Comparison of ENCODE assay signal across 9 cellular contexts in the genomic region with DNA sequence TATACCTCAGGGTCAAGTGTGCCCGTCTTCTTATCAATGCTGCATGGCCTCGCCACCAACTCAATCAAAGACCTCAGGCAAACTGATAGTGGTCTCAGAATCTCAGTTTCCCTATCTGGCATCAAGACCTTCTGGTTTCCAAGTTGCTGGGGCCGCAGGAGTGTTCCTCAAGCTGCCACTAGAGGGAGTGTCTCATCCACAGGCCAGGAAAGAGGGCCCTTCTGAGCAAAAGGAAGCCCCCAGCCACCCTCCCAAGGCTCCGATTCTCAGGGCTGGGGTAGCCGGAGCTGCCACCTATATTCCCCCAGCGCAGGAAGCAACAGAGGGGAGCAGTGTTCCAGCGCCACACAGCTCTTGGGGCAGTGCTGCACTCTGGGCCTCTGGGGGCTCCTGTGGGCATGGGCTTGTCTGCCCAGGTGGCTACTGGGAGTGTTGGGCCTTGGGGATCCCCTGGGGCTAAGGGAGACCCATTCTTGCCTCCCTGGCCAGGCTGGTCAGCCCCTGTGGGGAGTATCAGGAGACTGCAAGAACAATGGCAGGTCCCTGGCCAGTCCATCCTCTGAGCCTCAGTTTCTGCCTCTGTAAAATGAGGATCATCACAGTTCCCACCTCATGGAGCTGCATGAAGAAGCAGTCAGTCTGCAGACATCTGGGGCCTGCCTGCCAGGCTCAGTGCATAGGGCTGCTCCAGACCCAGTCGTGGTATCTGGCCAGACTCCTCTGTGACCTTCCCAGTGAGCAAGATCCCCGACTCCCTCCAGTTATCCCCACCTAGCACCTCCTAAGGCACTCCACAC. TPM values are rescaled to one million over a fixed set of nuclear protein-coding genes. Genes with fewer than 3 reads are reported as not detected.
DNase-seq lines count a peak whose midpoint lies in the region; ATAC-seq, FAIRE-seq and TF ChIP-seq lines count a peak whose summit lies in the region.
"Had no signal": no experiment of that assay in that cellular context is flagged by ENCODE, and none has a peak within 500 bp of the region (broad histone marks: within the 10 kb centered on the region; RNA-seq: fewer than 3 reads in every experiment).

No MANE protein-coding gene starts in this region.

- H3K9ac ChIP-seq in HepG2 (ENCODE audit: insufficient read depth, low read depth, low read length), result no peak overlapping the region

- TF ChIP-seq EP300 in HepG2 (IDR thresholded peaks at IDR 0.05; ENCODE audit: low read depth in 2 of 2, low read length in 2 of 2), result no peak
- no peak for TF ChIP-seq EP300 in HepG2 (CRISPR knock-in tag; IDR thresholded peaks at IDR 0.05; ENCODE audit: borderline replicate concordance)

- TF ChIP-seq RAD21 in HepG2 (CRISPR knock-in tag; IDR thresholded peaks at IDR 0.05), result peak; percentile 50; the same call in 1 of the 2 replicates

- H3K9me3 ChIP-seq in DOHH2 (ENCODE audit: control insufficient read depth, insufficient read depth, low read length) (no peaks in the 10 kb centered on the region), HepG2 (ENCODE audit: low read length) (no peaks in the 10 kb centered on the region)

- no peak for TF ChIP-seq POLR2A in HepG2 (IDR thresholded peaks at IDR 0.05; ENCODE audit: insufficient read depth in 1 of 2, low read depth in 2 of 2, low read length in 2 of 2)

- no peaks in the 10 kb centered on the region for H3F3A ChIP-seq in DOHH2 (ENCODE audit: control insufficient read depth, insufficient read depth)

- WGBS in HepG2 (ENCODE audit: low lambda C conversion rate), result 22% methylated on average over 5 of the region's 9 CpGs

- DNase-seq in activated CD4-positive, CD25-positive, alpha-beta regulatory T cell treated with anti-CD3 and anti-CD28 coated beads, Interleukin-2, amount 50 U/mL, for 16 hours (ENCODE audit: low read depth, low spot score), result peak; percentile 25
- DNase-seq in cardiac fibroblast (ENCODE audit: low read depth in 2 of 2) (peak; percentile 61 to 65), HepG2 (ENCODE audit: low spot score) (no peak)
- DNase-seq in stimulated activated CD8-positive, alpha-beta memory T cell treated with anti-CD3 and anti-CD28 coated beads, Interleukin-15, amount 100 ng/mL, for 1 hour (ENCODE audit: low read depth), result peak; percentile 38

- POLR2A ChIA-PET in HepG2 (lab: Yijun Ruan, JAX), result no interaction called here

- no peaks in the 10 kb centered on the region for H3K9me2 ChIP-seq in DOHH2 (replicated peaks; ENCODE audit: control insufficient read depth, low read length)

- H3K4me1 ChIP-seq in DOHH2 (ENCODE audit: control insufficient read depth, low read length), result no peaks in the 10 kb centered on the region
- peaks cover 8% of the 10 kb centered on the region for H3K4me1 ChIP-seq in HepG2 (ENCODE audit: insufficient read depth, low read length)

- H3K4me3 ChIP-seq in DOHH2 (ENCODE audit: low read length) (no peak overlapping the region), cardiac fibroblast (replicated peaks in 1 of 2; ENCODE audit: low read depth in 2 of 2, low read length in 2 of 2) (no peak overlapping the region), HepG2 (replicated peaks in 1 of 3; ENCODE audit: insufficient read depth in 1 of 3, low read depth in 2 of 3, low read length in 3 of 3) (no peak overlapping the region)

- intact Hi-C loops in HepG2 (cut with micrococcal nuclease; ENCODE audit: unreplicated experiment), result loop anchor here (5.0 kb wide), 1 partner anchor 393 kb away; no protein-coding TSS in a partner anchor

- H3K79me2 ChIP-seq in DOHH2 (ENCODE audit: control insufficient read depth, low read length), result no peaks in the 10 kb centered on the region
- no peaks in the 10 kb centered on the region for H3K79me2 ChIP-seq in HepG2 (ENCODE audit: insufficient read depth, low read length)

- no peak overlapping the region for H2AFZ ChIP-seq in HepG2 (ENCODE audit: low read length)

- H4K20me1 ChIP-seq in DOHH2 (ENCODE audit: control insufficient read depth, insufficient read depth, low read depth, low read length) (no peaks in the 10 kb centered on the region), HepG2 (ENCODE audit: insufficient read depth, low read length) (no peaks in the 10 kb centered on the region)

- CTCF ChIA-PET in HepG2 (lab: Yijun Ruan, JAX; ENCODE audit: low intra/inter-chr PET ratio, low total read pairs), result interaction anchor here (2.4 kb wide), 1 partner anchor 395 kb away, joined by 16 read pairs; no protein-coding TSS in a partner anchor

- peak; percentile 53 for FAIRE-seq in HepG2 (lab: Jason Lieb, UNC)
- FAIRE-seq: TTC549 had no signal

- in situ Hi-C loops in HepG2 (cut with HindIII; ENCODE audit: extremely low pct_ligation_motif_present, low pct_unique_long_range_greater_than_20kb), result no loop called here

- BruUV-seq in HepG2 (replicated peaks; lab: Mats Ljungman, UMichigan), result no TSS peak

- TF ChIP-seq CTCF in DOHH2 (IDR thresholded peaks at IDR 0.05; ENCODE audit: low read depth, low read length, poor library complexity, severe bottlenecking) (peak; percentile 97), LNCAP (IDR thresholded peaks at IDR 0.05) (peak; percentile 99), cardiac fibroblast (IDR thresholded peaks at IDR 0.05; ENCODE audit: low read depth, low read length) (peak; percentile 97), HepG2 (CRISPR knock-in tag; IDR thresholded peaks at IDR 0.05) (peak; percentile 85)

- no peaks in the 10 kb centered on the region for H3K36me3 ChIP-seq in DOHH2 (ENCODE audit: control insufficient read depth, low read length)
- H3K36me3 ChIP-seq in HepG2 (replicated peaks in 1 of 2; ENCODE audit: control insufficient read depth in 1 of 2, insufficient read depth in 2 of 2, low read length in 2 of 2), result no peaks in the 10 kb centered on the region

- H3K4me2 ChIP-seq in DOHH2 (ENCODE audit: low read length) (no peak overlapping the region), HepG2 (ENCODE audit: low read depth, low read length) (no peak overlapping the region)

- H3K27ac ChIP-seq in DOHH2 (ENCODE audit: low read depth, low read length) (no peak overlapping the region), HepG2 (ENCODE audit: extremely low read length, insufficient read depth, low read length) (no peak overlapping the region)

- H3K27me3 ChIP-seq in DOHH2 (ENCODE audit: control insufficient read depth, low read length) (no peaks in the 10 kb centered on the region), HepG2 (ENCODE audit: control insufficient read depth in 1 of 2, insufficient read depth in 2 of 2, low read length in 2 of 2) (peaks cover 4 to 22% of the 10 kb centered on the region in 2 experiments; a peak in 4 of 5 replicates)

- ATAC-seq in HepG2, result peak; percentile 37
- no peak for ATAC-seq in GM18498 (IDR thresholded peaks at IDR 0.05; ENCODE audit: unreplicated experiment)
- no peak for ATAC-seq in GM18909 (IDR thresholded peaks at IDR 0.05; ENCODE audit: poor library complexity, unreplicated experiment)

RNA-seq across cellular contexts. Expression of a gene that starts 23.4 kb away (rescaled TPM):
- total RNA-seq in HepG2 (2016; rRNA removed; fragmentation: Illumina TruSeq; extraction: Trizol), result 391 and 418 TPM in 2 replicates
- 232 and 239 TPM in 2 replicates for total RNA-seq in HepG2 (2016; cell fraction: cytosol; rRNA removed; fragmentation: Illumina TruSeq; extraction: Trizol; ENCODE audit: low read depth)
- total RNA-seq in HepG2 (2016; cell fraction: insoluble cytoplasmic fraction; rRNA removed; fragmentation: Illumina TruSeq; extraction: Trizol), result 366 and 400 TPM in 2 replicates
- 335 TPM in 2 replicates for total RNA-seq in HepG2 (2016; cell fraction: membrane; rRNA removed; fragmentation: Illumina TruSeq; extraction: Trizol)
- 176 and 181 TPM in 2 replicates for total RNA-seq in HepG2 (2016; cell fraction: nucleus; rRNA removed; fragmentation: Illumina TruSeq; extraction: Trizol)
- polyA plus RNA-seq in HepG2 (2011; rRNA removed), result 266 and 288 TPM in 2 replicates
- 264 and 374 TPM in 2 replicates for polyA plus RNA-seq in HepG2 (2011; cell fraction: cytosol; rRNA removed)
- 204 and 219 TPM in 2 replicates for polyA plus RNA-seq in HepG2 (2011; cell fraction: nucleus; rRNA removed)
- 224 and 231 TPM in 2 replicates for polyA plus RNA-seq in HepG2 (2012)
- polyA plus RNA-seq in HepG2 (2016; cell fraction: cytosol; fragmentation: Illumina TruSeq; extraction: Trizol; ENCODE audit: low read depth), result 171 and 195 TPM in 2 replicates
- 327 and 374 TPM in 2 replicates for polyA plus RNA-seq in HepG2 (2016; cell fraction: insoluble cytoplasmic fraction; fragmentation: Illumina TruSeq; extraction: Trizol; ENCODE audit: low read depth)
- 204 and 212 TPM in 2 replicates for polyA plus RNA-seq in HepG2 (2016; cell fraction: membrane; fragmentation: Illumina TruSeq; extraction: Trizol; ENCODE audit: low read depth)
- polyA plus RNA-seq in HepG2 (2016; cell fraction: nucleus; fragmentation: Illumina TruSeq; extraction: Trizol; ENCODE audit: insufficient read depth, low read depth), result 222 and 239 TPM in 2 replicates
- 289 and 526 TPM in 2 replicates for polyA minus RNA-seq in HepG2 (2011; rRNA and poly(A)+ RNA removed; ENCODE audit: low replicate concordance)
- polyA minus RNA-seq in HepG2 (2011; cell fraction: cytosol; rRNA and poly(A)+ RNA removed), result 174 and 198 TPM in 2 replicates
- polyA minus RNA-seq in HepG2 (2011; cell fraction: nucleus; rRNA and poly(A)+ RNA removed), result 192 and 208 TPM in 2 replicates

RNA-seq across cellular contexts. Expression of a gene that starts 51.6 kb away (rescaled TPM):
- 0.09 TPM in 1 of 2 replicates, not detected in the other for total RNA-seq in HepG2 (2016; rRNA removed; fragmentation: Illumina TruSeq; extraction: Trizol)
- total RNA-seq in HepG2 (2016; cell fraction: cytosol; rRNA removed; fragmentation: Illumina TruSeq; extraction: Trizol; ENCODE audit: low read depth), result 0.71 TPM in 1 of 2 replicates, not detected in the other
- 0.22 TPM in 1 of 2 replicates, not detected in the other for total RNA-seq in HepG2 (2016; cell fraction: insoluble cytoplasmic fraction; rRNA removed; fragmentation: Illumina TruSeq; extraction: Trizol)
- not detected in 2 replicates for total RNA-seq in HepG2 (2016; cell fraction: membrane; rRNA removed; fragmentation: Illumina TruSeq; extraction: Trizol)
- total RNA-seq in HepG2 (2016; cell fraction: nucleus; rRNA removed; fragmentation: Illumina TruSeq; extraction: Trizol), result not detected in 2 replicates
- polyA plus RNA-seq in HepG2 (2011; rRNA removed), result not detected in 2 replicates
- not detected in 2 replicates for polyA plus RNA-seq in HepG2 (2011; cell fraction: cytosol; rRNA removed)
- 0.19 and 0.24 TPM in 2 replicates for polyA plus RNA-seq in HepG2 (2011; cell fraction: nucleus; rRNA removed)
- polyA plus RNA-seq in HepG2 (2012), result 0.59 TPM in 1 of 2 replicates, not detected in the other
- not detected in 2 replicates for polyA plus RNA-seq in HepG2 (2016; cell fraction: cytosol; fragmentation: Illumina TruSeq; extraction: Trizol; ENCODE audit: low read depth)
- not detected in 2 replicates for polyA plus RNA-seq in HepG2 (2016; cell fraction: insoluble cytoplasmic fraction; fragmentation: Illumina TruSeq; extraction: Trizol; ENCODE audit: low read depth)
- polyA plus RNA-seq in HepG2 (2016; cell fraction: membrane; fragmentation: Illumina TruSeq; extraction: Trizol; ENCODE audit: low read depth), result not detected in 2 replicates
- polyA plus RNA-seq in HepG2 (2016; cell fraction: nucleus; fragmentation: Illumina TruSeq; extraction: Trizol; ENCODE audit: insufficient read depth, low read depth), result 0.80 and 2.1 TPM in 2 replicates
- 0.21 TPM in 1 of 2 replicates, not detected in the other for polyA minus RNA-seq in HepG2 (2011; rRNA and poly(A)+ RNA removed; ENCODE audit: low replicate concordance)
- not detected in 2 replicates for polyA minus RNA-seq in HepG2 (2011; cell fraction: cytosol; rRNA and poly(A)+ RNA removed)
- 0.87 TPM in 1 of 2 replicates, not detected in the other for polyA minus RNA-seq in HepG2 (2011; cell fraction: nucleus; rRNA and poly(A)+ RNA removed)
